19 cellular contexts compared by ENCODE assay signal in the genomic region with DNA sequence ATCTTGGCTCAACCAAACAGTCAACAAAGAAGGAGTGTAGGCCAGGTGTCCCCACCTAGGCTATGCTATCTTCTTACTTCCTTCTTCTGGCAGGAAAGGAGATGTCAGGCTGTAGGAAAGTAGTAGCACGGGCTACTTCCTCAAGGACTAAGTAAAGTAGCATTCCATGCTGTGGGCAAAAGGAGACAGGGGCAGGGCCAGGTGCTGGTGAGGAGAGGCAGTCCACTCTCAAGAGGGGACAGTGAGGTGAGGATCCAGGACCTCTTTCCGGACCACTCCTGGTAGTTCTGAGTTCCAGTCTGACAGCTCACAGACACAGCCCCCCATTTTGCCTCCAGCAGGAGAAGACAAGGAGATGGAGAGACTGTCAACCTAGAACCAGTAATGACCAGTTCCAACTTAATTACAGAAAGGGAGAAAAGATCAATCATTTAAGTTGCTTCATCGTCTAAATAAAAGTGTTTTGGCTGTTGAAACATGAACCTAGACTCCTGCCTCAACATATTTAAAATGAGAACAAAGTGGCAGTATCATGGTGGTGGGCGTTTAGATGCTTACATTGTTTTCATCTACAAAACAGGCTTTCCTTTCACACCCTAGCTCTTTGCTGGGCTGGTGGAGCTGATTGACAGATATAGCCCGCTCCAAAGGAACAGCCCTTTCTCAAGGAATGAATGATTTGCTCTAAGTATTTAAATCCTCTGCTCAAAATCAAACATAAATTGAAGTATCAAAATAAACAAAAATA. TPM values are rescaled to one million over a fixed set of nuclear protein-coding genes. Genes with fewer than 3 reads are reported as not detected.
DNase-seq lines count a peak whose midpoint lies in the region; ATAC-seq and TF ChIP-seq lines count a peak whose summit lies in the region.
"Had no signal": no experiment of that assay in that cellular context is flagged by ENCODE, and none has a peak within 500 bp of the region (broad histone marks: within the 10 kb centered on the region; RNA-seq: fewer than 3 reads in every experiment).

No MANE protein-coding gene starts in this region.

- peaks cover 27% of the 10 kb centered on the region for H3K27me3 ChIP-seq in HUES48 (ENCODE audit: control insufficient read depth, insufficient read depth, low read length)
- H3K27me3 ChIP-seq: BLaER1 had no signal

- H3K9me3 Mint-ChIP-seq in type B pancreatic cell = no peaks in the 10 kb centered on the region

- intact Hi-C loops in OCI-LY7 (cut with micrococcal nuclease; ENCODE audit: unreplicated experiment) (no loop called here), Right ventricle myocardium inferior (cut with DNase I) (no loop called here)

- TF ChIP-seq CTCF in OCI-LY7 (conservative IDR thresholded peaks at IDR 0.05; ENCODE audit: low read length) = no peak
- no peak for TF ChIP-seq CTCF in type B pancreatic cell (conservative IDR thresholded peaks at IDR 0.05)

- DNase-seq in OCI-LY7 (ENCODE audit: low spot score) (peak; percentile 38), iPS DF 19.7 (ENCODE audit: low read depth, low spot score) (peak; percentile 87), type B pancreatic cell (ENCODE audit: extremely low spot score, unreplicated experiment) (no peak), Right ventricle myocardium inferior (ENCODE audit: missing footprints) (no peak), ureter (ENCODE audit: low spot score) (no peak), COR-L47 (lab: John Stamatoyannopoulos, UW) (no peak)
- DNase-seq: ACHN; Caco-2; CD4-positive, alpha-beta T cell; GDM1; KG1; NCI-H1105; NCI-H146; NCI-H2029 treated with DMSO at 0.1 percent for 48 hours; NCI-H524 treated with DMSO at 0.1 percent for 48 hours; PC-9 had no signal

- H3K4me2 ChIP-seq in OCI-LY7 (ENCODE audit: low read length) = no peak overlapping the region
- H3K4me2 ChIP-seq: BLaER1, PC-9 had no signal

- no peaks in the 10 kb centered on the region for H3K9me2 ChIP-seq in OCI-LY7 (ENCODE audit: insufficient read depth, low read length)

- H3K4me1 Mint-ChIP-seq in type B pancreatic cell (ENCODE audit: unreplicated experiment) = no peaks in the 10 kb centered on the region

- H3K36me3 ChIP-seq in HUES48 (ENCODE audit: control insufficient read depth, insufficient read depth, low read length) (peaks cover 38% of the 10 kb centered on the region), OCI-LY7 (ENCODE audit: insufficient read depth, low read length) (no peaks in the 10 kb centered on the region)
- H3K36me3 ChIP-seq: BLaER1 had no signal

- peak overlapping the region; percentile 63 for H2AFZ ChIP-seq in OCI-LY7 (ENCODE audit: low read length)
- H2AFZ ChIP-seq: PC-9 had no signal

- CTCF ChIA-PET in OCI-LY7 (lab: Charles Lee; ENCODE audit: unreplicated experiment) = no interaction called here

- ATAC-seq in Right ventricle myocardium inferior = no peak
- ATAC-seq: SK-N-SH treated with all-trans-retinoic acid at 6 μM for 48 hours had no signal

- H3K79me2 ChIP-seq in OCI-LY7 (ENCODE audit: insufficient read depth, low read depth, low read length) = no peaks in the 10 kb centered on the region

- H3K9ac ChIP-seq in HUES48 (ENCODE audit: low read depth, low read length) = no peak overlapping the region
- H3K9ac ChIP-seq: BLaER1 had no signal

- H3K27me3 Mint-ChIP-seq in type B pancreatic cell = peaks cover 41% of the 10 kb centered on the region

- H3K27ac Mint-ChIP-seq in type B pancreatic cell = no peak overlapping the region
- H3K27ac Mint-ChIP-seq: CD4-positive, alpha-beta T cell had no signal

- POLR2A ChIA-PET in OCI-LY7 (lab: Charles Lee) = no interaction called here

- peak overlapping the region; percentile 2 for H3K27ac ChIP-seq in HUES48 (ENCODE audit: low read depth, low read length)
- H3K27ac ChIP-seq in OCI-LY7 (ENCODE audit: low read depth, low read length, poor library complexity, severe bottlenecking) = no peak overlapping the region
- H3K27ac ChIP-seq: BLaER1, PC-9 had no signal

- H3K36me3 Mint-ChIP-seq in type B pancreatic cell = no peaks in the 10 kb centered on the region

- H3K4me1 ChIP-seq in HUES48 (ENCODE audit: control insufficient read depth, insufficient read depth, low read length) (peaks cover 13% of the 10 kb centered on the region), OCI-LY7 (ENCODE audit: insufficient read depth, low read length, poor library complexity, severe bottlenecking) (peaks cover 28% of the 10 kb centered on the region)
- H3K4me1 ChIP-seq: Caco-2 had no signal

- no peaks in the 10 kb centered on the region for H4K20me1 ChIP-seq in OCI-LY7 (ENCODE audit: insufficient read depth, low read length)
- H4K20me1 ChIP-seq: BLaER1 had no signal

- peaks cover 3% of the 10 kb centered on the region; the same call in 1 of the 2 replicates for H3K9me3 ChIP-seq in HUES48 (ENCODE audit: control insufficient read depth, insufficient read depth, low read length)
- peaks cover 17% of the 10 kb centered on the region for H3K9me3 ChIP-seq in OCI-LY7 (ENCODE audit: low read length)
- H3K9me3 ChIP-seq: Caco-2 had no signal

- no TSS peak for BruUV-seq in OCI-LY7 (replicated peaks; lab: Mats Ljungman, UMichigan)

- H3K4me3 Mint-ChIP-seq in type B pancreatic cell = peak overlapping the region; percentile 22
- H3K4me3 Mint-ChIP-seq: CD4-positive, alpha-beta T cell had no signal

- H3K4me3 ChIP-seq in HUES48 (ENCODE audit: low read depth, low read length) = no peak overlapping the region
- H3K4me3 ChIP-seq in OCI-LY7 (ENCODE audit: low read depth, low read length, poor library complexity, severe bottlenecking) = no peak overlapping the region
- H3K4me3 ChIP-seq: BLaER1, PC-9 had no signal

RNA-seq across cellular contexts. Expression of gene SSTR1, which starts 5.1 kb away (rescaled TPM):
- not detected in 2 replicates for total RNA-seq in OCI-LY7 (2014; rRNA removed; shearing (Covaris generic))
- total RNA-seq in OCI-LY7 (2022) = not detected in 2 replicates
- total RNA-seq in type B pancreatic cell (ENCODE audit: low replicate concordance) = 11.0 and 31.8 TPM in 2 replicates
- 0.51 TPM for total RNA-seq in Right ventricle myocardium inferior
- 2.9 TPM for total RNA-seq in ureter
- total RNA-seq: CD4-positive, alpha-beta T cell had no signal

RNA-seq across cellular contexts. Expression of gene CLEC14A, which starts 53.3 kb away (rescaled TPM):
- total RNA-seq in OCI-LY7 (2014; rRNA removed; shearing (Covaris generic)) = not detected in 2 replicates
- total RNA-seq in OCI-LY7 (2022) (not detected in 2 replicates), type B pancreatic cell (ENCODE audit: low replicate concordance) (0.34 and 0.62 TPM in 2 replicates), Right ventricle myocardium inferior (32.0 TPM), ureter (18.6 TPM)
- total RNA-seq: Caco-2; CD4-positive, alpha-beta T cell had no signal

Comparison
In these comparisons a context has a peak if more than half of its experiments do, and no peak if none do; other contexts are left out.
1. DNase-seq: peak in OCI-LY7 (single experiment) and iPS DF 19.7 (single experiment); none in type B pancreatic cell (single experiment), Right ventricle myocardium inferior (single experiment), ureter (single experiment) and COR-L47 (single experiment).
2. RNA of gene CLEC14A, which starts 53.3 kb away (total RNA-seq): 32.0 TPM in Right ventricle myocardium inferior (single experiment) and 18.6 TPM in ureter (single experiment); 0.34 to 0.62 TPM in type B pancreatic cell and not detected in OCI-LY7; every median in the first group is over 10 times any median in the second.